ENCODE assay signal across 5 cellular contexts in genomic region chr18:46570134-46570533, GRCh38.
"Had no signal": no experiment of that assay in that cellular context is flagged by ENCODE, and none has a peak within 500 bp of the region (broad histone marks: within the 10 kb centered on the region; RNA-seq: fewer than 3 reads in every experiment).

No MANE protein-coding gene starts in this region.

- H3K27ac Mint-ChIP-seq: GM23338 had no signal

- H3K4me3 ChIP-seq: GM23338, K562 had no signal

- H3K9me3 Mint-ChIP-seq: GM23338, H9 had no signal

- H3K4me3 Mint-ChIP-seq: GM23338, H9 had no signal

- H2AFZ ChIP-seq: GM23338 had no signal

- ATAC-seq: GM23338, K562 had no signal

- H3K4me2 ChIP-seq: GM23338 had no signal

- DNase-seq: H9, HCEC 1CT, IMR-90 had no signal

- H3K4me1 Mint-ChIP-seq: GM23338 had no signal
